Comparison of ENCODE assay signal across 1 cellular context in genomic region chr9:124894035-124894740, GRCh38.
TF ChIP-seq lines count a peak whose summit lies in the region.

No MANE protein-coding gene starts in this region.

TF ChIP-seq in GM23338, 12 proteins besides CTCF, POLR2A, EP300 and RAD21:
- TF ChIP-seq REST (IDR thresholded peaks at IDR 0.05; ENCODE audit: unreplicated experiment) (no peak), EZH2phosphoT487 (IDR thresholded peaks at IDR 0.05; ENCODE audit: unreplicated experiment) (no peak), JUNB (IDR thresholded peaks at IDR 0.05; ENCODE audit: unreplicated experiment) (no peak), ETS1 (IDR thresholded peaks at IDR 0.05) (no peak), EZH2 (IDR thresholded peaks at IDR 0.05; ENCODE audit: low read depth, unreplicated experiment) (no peak), CREB1 (CRISPR knock-in tag; IDR thresholded peaks at IDR 0.05; ENCODE audit: low read depth) (no peak), ZNF114 (CRISPR knock-in tag; IDR thresholded peaks at IDR 0.05) (no peak), ZNF462 (CRISPR knock-in tag; IDR thresholded peaks at IDR 0.05) (no peak), ZNF331 (CRISPR knock-in tag; IDR thresholded peaks at IDR 0.05; ENCODE audit: low read depth) (no peak), NANOG (IDR thresholded peaks at IDR 0.05; ENCODE audit: borderline replicate concordance) (no peak), STAT1 (IDR thresholded peaks at IDR 0.05; ENCODE audit: unreplicated experiment) (no peak), POLR2AphosphoS5 (IDR thresholded peaks at IDR 0.05; ENCODE audit: low read depth) (no peak)
